9 cellular contexts compared by ENCODE assay signal in genomic region chr6:105428342-105428957, GRCh38. TPM values are rescaled to one million over a fixed set of nuclear protein-coding genes. Genes with fewer than 3 reads are reported as not detected.
DNase-seq lines count a peak whose midpoint lies in the region; ATAC-seq and TF ChIP-seq lines count a peak whose summit lies in the region.
"Had no signal": no experiment of that assay in that cellular context is flagged by ENCODE, and none has a peak within 500 bp of the region (broad histone marks: within the 10 kb centered on the region; RNA-seq: fewer than 3 reads in every experiment).

No MANE protein-coding gene starts in this region.

- H3K4me1 Mint-ChIP-seq in chondrocyte (ENCODE audit: low read depth), result peaks cover 28% of the 10 kb centered on the region
- H3K4me1 Mint-ChIP-seq in natural killer cell treated with Interleukin-12 subunit alpha and Interleukin-12 subunit beta and Interleukin-15 and Interleukin-18, amount 100 ng/mL, for 72 hours (ENCODE audit: low read depth in 2 of 2), result peaks cover 0 to 2% of the 10 kb centered on the region in 2 donors

- H3K27me3 Mint-ChIP-seq in chondrocyte (ENCODE audit: low read depth), result no peaks in the 10 kb centered on the region
- H3K27me3 Mint-ChIP-seq in natural killer cell treated with Interleukin-12 subunit alpha and Interleukin-12 subunit beta and Interleukin-15 and Interleukin-18, amount 100 ng/mL, for 72 hours, result peaks cover 0 to 2% of the 10 kb centered on the region in 2 donors

- H3K27ac Mint-ChIP-seq in chondrocyte (ENCODE audit: unreplicated experiment), result peak overlapping the region; percentile 41
- no peak overlapping the region for H3K27ac Mint-ChIP-seq in natural killer cell treated with Interleukin-12 subunit alpha and Interleukin-12 subunit beta and Interleukin-15 and Interleukin-18, amount 100 ng/mL, for 72 hours
- H3K27ac Mint-ChIP-seq: activated naive CD8-positive, alpha-beta T cell treated with anti-CD3 and anti-CD28 coated beads, Interleukin-2, amount 10 ng/mL, durations not matched to agents 7 days and 5 days had no signal

- no peak overlapping the region for H3K4me3 Mint-ChIP-seq in chondrocyte (ENCODE audit: unreplicated experiment)
- H3K4me3 Mint-ChIP-seq in natural killer cell treated with Interleukin-12 subunit alpha and Interleukin-12 subunit beta and Interleukin-15 and Interleukin-18, amount 100 ng/mL, for 72 hours, result no peak overlapping the region
- H3K4me3 Mint-ChIP-seq: activated naive CD8-positive, alpha-beta T cell treated with anti-CD3 and anti-CD28 coated beads, Interleukin-2, amount 10 ng/mL, durations not matched to agents 7 days and 5 days had no signal

- intact Hi-C loops in lower lobe of right lung (cut with DNase I), result no loop called here

- H3K9me3 ChIP-seq in lower lobe of right lung (no peaks in the 10 kb centered on the region), upper lobe of left lung (no peaks in the 10 kb centered on the region)

- no peak for TF ChIP-seq CTCF in chondrocyte (IDR thresholded peaks at IDR 0.05)
- TF ChIP-seq CTCF in lower lobe of right lung (IDR thresholded peaks at IDR 0.05), result no peak
- TF ChIP-seq CTCF in upper lobe of left lung (IDR thresholded peaks at IDR 0.05), result no peak

- H3K4me3 ChIP-seq in lower lobe of right lung (no peak overlapping the region), upper lobe of left lung (no peak overlapping the region)

- TF ChIP-seq EP300 in upper lobe of left lung (IDR thresholded peaks at IDR 0.05), result no peak

- no peaks in the 10 kb centered on the region for H3K36me3 Mint-ChIP-seq in chondrocyte (ENCODE audit: low read depth)
- H3K36me3 Mint-ChIP-seq in natural killer cell treated with Interleukin-12 subunit alpha and Interleukin-12 subunit beta and Interleukin-15 and Interleukin-18, amount 100 ng/mL, for 72 hours, result no peaks in the 10 kb centered on the region
- H3K36me3 Mint-ChIP-seq: activated naive CD8-positive, alpha-beta T cell treated with anti-CD3 and anti-CD28 coated beads, Interleukin-2, amount 10 ng/mL, durations not matched to agents 7 days and 5 days had no signal

- H3K27ac ChIP-seq in lower lobe of right lung (peak overlapping the region; percentile 28), upper lobe of left lung (peak overlapping the region in 3 of 4 donors; percentile 9 to 35 (median 19))

- WGBS in upper lobe of left lung, 2 donors, result 43 to 51% methylated on average over 4 to 5 of the region's 5 CpGs

- DNase-seq in LHCN-M2 (ENCODE audit: low read depth), result peak; percentile 76
- no peak for DNase-seq in chondrocyte (ENCODE audit: low spot score)
- no peak for DNase-seq in lower lobe of right lung
- no peak for DNase-seq in upper lobe of left lung
- DNase-seq in GF-D8 (lab: John Stamatoyannopoulos, UW), result no peak
- no peak for DNase-seq in natural killer cell treated with Interleukin-12 subunit alpha and Interleukin-12 subunit beta and Interleukin-15 and Interleukin-18, amount 100 ng/mL, for 72 hours (ENCODE audit: low spot score)
- no peak for DNase-seq in stimulated activated CD4-positive, alpha-beta T cell treated with anti-CD3 and anti-CD28 coated beads, Interleukin-4, amount 100 ng/mL, for 24 hours
- DNase-seq: activated naive CD8-positive, alpha-beta T cell treated with anti-CD3 and anti-CD28 coated beads, Interleukin-2, amount 10 ng/mL, durations not matched to agents 7 days and 5 days; MM.1S had no signal

- H3K9me3 Mint-ChIP-seq in chondrocyte (ENCODE audit: low read depth), result peaks cover 3% of the 10 kb centered on the region
- H3K9me3 Mint-ChIP-seq in natural killer cell treated with Interleukin-12 subunit alpha and Interleukin-12 subunit beta and Interleukin-15 and Interleukin-18, amount 100 ng/mL, for 72 hours, result no peaks in the 10 kb centered on the region
- H3K9me3 Mint-ChIP-seq: activated naive CD8-positive, alpha-beta T cell treated with anti-CD3 and anti-CD28 coated beads, Interleukin-2, amount 10 ng/mL, durations not matched to agents 7 days and 5 days had no signal

- H3K27me3 ChIP-seq in lower lobe of right lung (ENCODE audit: low read depth), result no peaks in the 10 kb centered on the region
- H3K27me3 ChIP-seq in upper lobe of left lung, result no peaks in the 10 kb centered on the region

- H3K4me1 ChIP-seq in lower lobe of right lung (peaks cover 12% of the 10 kb centered on the region), upper lobe of left lung (peaks cover 6 to 11% (median 9%) of the 10 kb centered on the region in 4 donors)

- ATAC-seq in lower lobe of right lung, result peak; percentile 81 to 85
- ATAC-seq in upper lobe of left lung (ENCODE audit: low FRiP score in 2 of 2), result peak; percentile 54 to 80
- no peak for ATAC-seq in natural killer cell treated with Interleukin-12 subunit alpha and Interleukin-12 subunit beta and Interleukin-15 and Interleukin-18, amount 100 ng/mL, for 72 hours

- TF ChIP-seq POLR2A in upper lobe of left lung (IDR thresholded peaks at IDR 0.05), result no peak

- no peaks in the 10 kb centered on the region for H3K36me3 ChIP-seq in lower lobe of right lung
- H3K36me3 ChIP-seq in upper lobe of left lung, result no peaks in the 10 kb centered on the region

RNA-seq across cellular contexts. Expression of gene PREP, which starts 25.6 kb away (rescaled TPM):
- 22.6 and 32.7 TPM in 2 replicates for total RNA-seq in LHCN-M2 (2014; rRNA removed)
- 36.6 TPM for polyA plus RNA-seq in LHCN-M2 (2012)
- 32.9 to 38.1 TPM (median 33.4 TPM) in 3 replicates for total RNA-seq in chondrocyte
- total RNA-seq in lower lobe of right lung, result 30.0 TPM
- total RNA-seq in upper lobe of left lung, result 10 to 100 TPM; 12.1 to 31.0 (median 28.9) TPM
- 10 to 100 TPM; 48.1 to 61.0 TPM for total RNA-seq in natural killer cell treated with Interleukin-12 subunit alpha and Interleukin-12 subunit beta and Interleukin-15 and Interleukin-18, amount 100 ng/mL, for 72 hours

Comparison
In these comparisons a context has a peak if more than half of its experiments do, and no peak if none do; other contexts are left out.
1. ATAC-seq: peak in lower lobe of right lung (2 of 2) and upper lobe of left lung (2 of 2); none in natural killer cell treated with Interleukin-12 subunit alpha and Interleukin-12 subunit beta and Interleukin-15 and Interleukin-18, amount 100 ng/mL, for 72 hours (0 of 2).